8 cellular contexts compared by ENCODE assay signal in genomic region chr4:77155631-77156345, GRCh38. TPM values are rescaled to one million over a fixed set of nuclear protein-coding genes. Genes with fewer than 3 reads are reported as not detected.
DNase-seq lines count a peak whose midpoint lies in the region; ATAC-seq and TF ChIP-seq lines count a peak whose summit lies in the region.

No MANE protein-coding gene starts in this region.

- H3K9me3 Mint-ChIP-seq in effector memory CD8-positive, alpha-beta T cell, result no peaks in the 10 kb centered on the region

- peak overlapping the region; percentile 98 to 100 for H3K4me3 Mint-ChIP-seq in effector memory CD8-positive, alpha-beta T cell

- peaks cover 16% of the 10 kb centered on the region for H3K4me1 ChIP-seq in parathyroid adenoma

- peaks cover 4 to 6% of the 10 kb centered on the region in 2 donors for H3K27me3 Mint-ChIP-seq in effector memory CD8-positive, alpha-beta T cell

- DNase-seq in G401 (ENCODE audit: low spot score), result peak; percentile 74
- peak; percentile 59 for DNase-seq in NCI-H526 treated with DMSO at 0.1 percent for 48 hours (lab: John Stamatoyannopoulos, UW)
- DNase-seq in effector memory CD8-positive, alpha-beta T cell, result no peak
- no peak for DNase-seq in NK-92 treated with Interleukin-12 subunit alpha and Interleukin-12 subunit beta, amount 100 ng/mL, for 24 hours (lab: John Stamatoyannopoulos, UW)

- no peaks in the 10 kb centered on the region for H3K79me2 ChIP-seq in parathyroid adenoma

- peak overlapping the region; percentile 95 for H3K27ac ChIP-seq in parathyroid adenoma

- no peaks in the 10 kb centered on the region for H3K9me3 ChIP-seq in parathyroid adenoma (ENCODE audit: control insufficient read depth, low read length)

- H3K27me3 ChIP-seq in parathyroid adenoma (ENCODE audit: control insufficient read depth, insufficient read depth, low read length), result no peaks in the 10 kb centered on the region

- no peak for ATAC-seq in effector memory CD8-positive, alpha-beta T cell (replicated peaks)
- no peak for ATAC-seq in HG03097 (IDR thresholded peaks at IDR 0.05; ENCODE audit: low FRiP score, unreplicated experiment)
- ATAC-seq in HG03520 (IDR thresholded peaks at IDR 0.05; ENCODE audit: unreplicated experiment), result no peak
- no peak for ATAC-seq in HG02885 (IDR thresholded peaks at IDR 0.05; ENCODE audit: poor library complexity, unreplicated experiment)

- H3K36me3 Mint-ChIP-seq in effector memory CD8-positive, alpha-beta T cell (ENCODE audit: insufficient read depth), result peaks cover 28% of the 10 kb centered on the region

- peak overlapping the region; percentile 87 for H3K4me2 ChIP-seq in parathyroid adenoma (ENCODE audit: low read length)

- H3K36me3 ChIP-seq in parathyroid adenoma (ENCODE audit: control insufficient read depth, insufficient read depth, low read length), result no peaks in the 10 kb centered on the region

- no peak for TF ChIP-seq CTCF in parathyroid adenoma (IDR thresholded peaks at IDR 0.05)

- peak overlapping the region; percentile 84 for H3K4me3 ChIP-seq in parathyroid adenoma (ENCODE audit: low read depth, low read length)

- H3K9ac ChIP-seq in parathyroid adenoma, result no peak overlapping the region

- H2AFZ ChIP-seq in parathyroid adenoma, result peak overlapping the region; percentile 47

- in situ Hi-C loops in G401 (cut with HindIII; ENCODE audit: low sequenced_read_pairs), result no loop called here

- H3K27ac Mint-ChIP-seq in effector memory CD8-positive, alpha-beta T cell, result peak overlapping the region in 1 of 2 donors; percentile 99

- peaks cover 9 to 12% of the 10 kb centered on the region in 2 donors for H3K4me1 Mint-ChIP-seq in effector memory CD8-positive, alpha-beta T cell (ENCODE audit: low read depth in 2 of 2)

RNA-seq across cellular contexts. Expression of gene CCNG2, which starts 1.2 kb away (rescaled TPM):
- total RNA-seq in G401 (2014; rRNA removed; shearing (Covaris generic)), result 16.3 and 20.2 TPM in 2 replicates

Comparison
In these comparisons a context has a peak if more than half of its experiments do, and no peak if none do; other contexts are left out.
1. DNase-seq: peak in G401 (single experiment) and NCI-H526 treated with DMSO at 0.1 percent for 48 hours (single experiment); none in effector memory CD8-positive, alpha-beta T cell (0 of 3) and NK-92 treated with Interleukin-12 subunit alpha and Interleukin-12 subunit beta, amount 100 ng/mL, for 24 hours (single experiment).